Comparison of ENCODE assay signal across 10 cellular contexts in the genomic region with DNA sequence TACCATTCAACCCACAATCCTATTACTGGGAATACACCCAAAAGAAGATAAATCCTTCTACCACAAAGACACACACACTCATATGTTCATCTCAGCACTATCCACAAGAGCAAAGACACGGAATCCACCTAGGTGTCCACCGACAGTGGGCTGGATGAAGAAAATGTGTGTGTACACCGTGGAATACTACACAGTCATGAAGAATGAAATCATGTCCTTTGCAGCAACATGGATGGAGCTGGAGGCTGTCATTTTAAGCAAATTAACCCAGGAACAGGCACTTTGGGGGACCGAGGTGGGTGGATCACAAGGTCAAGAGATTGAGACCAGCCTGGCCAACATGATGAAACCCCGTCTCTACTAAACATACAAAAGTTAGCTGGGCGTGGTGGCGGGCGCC. TPM values are rescaled to one million over a fixed set of nuclear protein-coding genes. Genes with fewer than 3 reads are reported as not detected.
"Had no signal": no experiment of that assay in that cellular context is flagged by ENCODE, and none has a peak within 500 bp of the region (broad histone marks: within the 10 kb centered on the region; RNA-seq: fewer than 3 reads in every experiment).

No MANE protein-coding gene starts in this region.

- DNase-seq: H9, HCEC 1CT, HFFc6, KG1 had no signal

- H3K4me3 ChIP-seq: GM23338 had no signal

- H3K4me2 ChIP-seq: GM23338 had no signal

- FAIRE-seq: H1, H54, HepG2 had no signal

- ATAC-seq: GM23338, HepG2 had no signal

- H2AFZ ChIP-seq: GM23338 had no signal

RNA-seq across cellular contexts. Expression of a gene that starts 8.3 kb away (rescaled TPM):
- total RNA-seq: GM23338, H1, H9, HepG2, HFFc6, HT-29 had no signal
- polyA plus RNA-seq: GM23338, H1, HepG2, IgD-negative memory B cell had no signal
